In genomic region chr12:114954626-114955025, GRCh38 we compare ENCODE assay signal across 35 cellular contexts.
"Had no signal": no experiment of that assay in that cellular context is flagged by ENCODE, and none has a peak within 500 bp of the region (broad histone marks: within the 10 kb centered on the region; RNA-seq: fewer than 3 reads in every experiment).

No MANE protein-coding gene starts in this region.

- FAIRE-seq: endometrium, kidney, TTC549 had no signal

- DNase-seq: activated CD4-positive, alpha-beta T cell treated with anti-CD3 and anti-CD28 coated beads for 48 hours; activated CD4-positive, alpha-beta T cell treated with anti-CD3 and anti-CD28 coated beads, Interleukin-2, amount 50 U/mL, for 48 hours; activated CD8-positive, alpha-beta memory T cell treated with anti-CD3 and anti-CD28 coated beads for 24 hours; activated effector memory CD4-positive, alpha-beta T cell treated with anti-CD3 and anti-CD28 coated beads, Interleukin-2, amount 50 U/mL, for 16 hours; activated naive CD4-positive, alpha-beta T cell treated with anti-CD3 and anti-CD28 coated beads for 36 hours; activated naive CD8-positive, alpha-beta T cell treated with anti-CD3 and anti-CD28 coated beads for 36 hours; adrenal gland; aorta; body of pancreas; cerebellar nuclear complex; colonic mucosa; effector CD8-positive, alpha-beta T cell; head of caudate nucleus; hypothalamus; immature natural killer cell; kidney; left colon; nephron progenitor cell; ovary; retina; sigmoid colon; stimulated activated CD4-positive, alpha-beta T cell treated with anti-CD3 and anti-CD28 coated beads, Interleukin-15, amount 100 ng/mL, for 24 hours; stimulated activated CD4-positive, alpha-beta T cell treated with anti-CD3 and anti-CD28 coated beads, Interleukin-2, amount 100 ng/mL, for 24 hours; stimulated activated naive B cell treated with anti-CD40 and anti-IgM and Interleukin-4, amounts not matched to agents 10 μg/mL and 1 μg/mL and 100 μg/mL, for 72 hours; stomach; T-helper 1 cell; thyroid gland; upper lobe of right lung had no signal

- H3K9me3 ChIP-seq: adrenal gland, body of pancreas, colonic mucosa, neutrophil, ovary, prostate gland, sigmoid colon, stomach, thyroid gland, upper lobe of right lung had no signal

- H3K4me1 ChIP-seq: body of pancreas, colonic mucosa, prostate gland, sigmoid colon, stomach, thyroid gland, upper lobe of right lung had no signal

- H3K4me3 ChIP-seq: adrenal gland, body of pancreas, cardiac muscle cell, colonic mucosa, ovary, prostate gland, sigmoid colon, stomach, thyroid gland, upper lobe of right lung had no signal

- H3K27me3 ChIP-seq: adrenal gland, body of pancreas, cardiac muscle cell, colonic mucosa, neutrophil, ovary, sigmoid colon, stomach, thyroid gland, upper lobe of right lung had no signal

- ATAC-seq: body of pancreas; left colon; stimulated activated naive B cell treated with anti-CD40 and anti-IgM and Interleukin-4, amounts not matched to agents 10 μg/mL and 1 μg/mL and 100 μg/mL, for 72 hours; upper lobe of right lung had no signal

- H3K36me3 ChIP-seq: adrenal gland, cardiac muscle cell, colonic mucosa, neutrophil, ovary, prostate gland, sigmoid colon, stomach, thyroid gland, upper lobe of right lung had no signal

- H3K27ac ChIP-seq: body of pancreas, colonic mucosa, epithelial cell of prostate, neutrophil, ovary, prostate gland, sigmoid colon, stomach, thyroid gland, upper lobe of right lung, VCaP had no signal
